ENCODE assay signal across 18 cellular contexts in genomic region chr10:51075802-51076201, GRCh38. TPM values are rescaled to one million over a fixed set of nuclear protein-coding genes. Genes with fewer than 3 reads are reported as not detected.
DNase-seq lines count a peak whose midpoint lies in the region; ATAC-seq, FAIRE-seq and TF ChIP-seq lines count a peak whose summit lies in the region.
"Had no signal": no experiment of that assay in that cellular context is flagged by ENCODE, and none has a peak within 500 bp of the region (broad histone marks: within the 10 kb centered on the region; RNA-seq: fewer than 3 reads in every experiment).

No MANE protein-coding gene starts in this region.

- no peak overlapping the region for H3K9ac ChIP-seq in colonic mucosa (ENCODE audit: low read depth in 2 of 2, low read length in 2 of 2)
- no peak overlapping the region for H3K9ac ChIP-seq in subcutaneous abdominal adipose tissue (ENCODE audit: low read length in 5 of 5)

- H3K4me3 ChIP-seq in colonic mucosa (peak overlapping the region; percentile 54), subcutaneous abdominal adipose tissue (ENCODE audit: low read depth in 1 of 5, low read length in 5 of 5) (peak overlapping the region in 3 of 5 donors; percentile 78 to 87 (median 80))

- intact Hi-C loops in colonic mucosa (cut with DNase I), result no loop called here

- H3K27me3 ChIP-seq in colonic mucosa (no peaks in the 10 kb centered on the region), subcutaneous abdominal adipose tissue (ENCODE audit: control insufficient read depth in 5 of 5, insufficient read depth in 4 of 5, low read length in 5 of 5) (peaks cover 12 to 23% (median 13%) of the 10 kb centered on the region in 5 donors)

- H3K4me1 Mint-ChIP-seq in HFFc6 (ENCODE audit: low read depth) (peaks cover 38% of the 10 kb centered on the region), mesothelial cell of epicardium (peaks cover 53% of the 10 kb centered on the region)
- H3K4me1 Mint-ChIP-seq: activated T-helper 17 cell treated with anti-CD3 and anti-CD28 coated beads, Interleukin-2, amount 50 U/mL, for 72 hours had no signal

- peaks cover 2% of the 10 kb centered on the region; the same call in 1 of the 2 replicates for H3K27me3 Mint-ChIP-seq in HFFc6 (ENCODE audit: insufficient read depth)
- H3K27me3 Mint-ChIP-seq in mesothelial cell of epicardium (ENCODE audit: low read depth), result no peaks in the 10 kb centered on the region

- H3K4me1 ChIP-seq in colonic mucosa (no peaks in the 10 kb centered on the region), subcutaneous abdominal adipose tissue (ENCODE audit: control insufficient read depth in 5 of 5, insufficient read depth in 5 of 5, low read length in 5 of 5) (peaks cover 1 to 23% (median 19%) of the 10 kb centered on the region in 5 donors)

- peak overlapping the region; percentile 8 for H3K27ac ChIP-seq in colonic mucosa
- no peak overlapping the region for H3K27ac ChIP-seq in subcutaneous abdominal adipose tissue (ENCODE audit: low read depth, low read length)

- ATAC-seq in GM18867 (IDR thresholded peaks at IDR 0.05; ENCODE audit: unreplicated experiment), result no peak
- ATAC-seq: activated T-helper 17 cell treated with anti-CD3 and anti-CD28 coated beads, Interleukin-2, amount 50 U/mL, for 72 hours; effector memory CD8-positive, alpha-beta T cell had no signal

- H3K9me3 Mint-ChIP-seq in HFFc6 (no peaks in the 10 kb centered on the region), mesothelial cell of epicardium (no peaks in the 10 kb centered on the region)
- H3K9me3 Mint-ChIP-seq: activated T-helper 17 cell treated with anti-CD3 and anti-CD28 coated beads, Interleukin-2, amount 50 U/mL, for 72 hours; effector memory CD8-positive, alpha-beta T cell had no signal

- FAIRE-seq in HTR-8/SVneo (lab: Jason Lieb, UNC), result no peak
- FAIRE-seq: astrocyte, G401.6 had no signal

- H3K36me3 ChIP-seq in colonic mucosa (no peaks in the 10 kb centered on the region), subcutaneous abdominal adipose tissue (ENCODE audit: control insufficient read depth in 5 of 5, insufficient read depth in 5 of 5, low read length in 5 of 5) (no peaks in the 10 kb centered on the region)

- H3K27ac Mint-ChIP-seq in HFFc6 (no peak overlapping the region), mesothelial cell of epicardium (no peak overlapping the region)
- H3K27ac Mint-ChIP-seq: activated T-helper 17 cell treated with anti-CD3 and anti-CD28 coated beads, Interleukin-2, amount 50 U/mL, for 72 hours; CD4-positive, CD25-positive, alpha-beta regulatory T cell; effector memory CD8-positive, alpha-beta T cell had no signal

- H3K36me3 Mint-ChIP-seq in HFFc6 (ENCODE audit: low read depth), result no peaks in the 10 kb centered on the region
- no peaks in the 10 kb centered on the region for H3K36me3 Mint-ChIP-seq in mesothelial cell of epicardium
- H3K36me3 Mint-ChIP-seq: CD4-positive, CD25-positive, alpha-beta regulatory T cell had no signal

- peak overlapping the region; percentile 97 for H3K4me3 Mint-ChIP-seq in HFFc6
- H3K4me3 Mint-ChIP-seq in mesothelial cell of epicardium, result peak overlapping the region; percentile 90

- DNase-seq in HFFc6, result no peak
- no peak for DNase-seq in colonic mucosa
- DNase-seq in mesothelial cell of epicardium (ENCODE audit: low spot score in 2 of 2, unreplicated experiment in 2 of 2), result no peak
- DNase-seq in HTR-8/SVneo (ENCODE audit: insufficient read length, low spot score), result no peak
- DNase-seq in NCI-H510A treated with DMSO at 0.1 percent for 48 hours (lab: John Stamatoyannopoulos, UW), result no peak
- DNase-seq in H4 (ENCODE audit: low spot score), result no peak
- DNase-seq: activated CD4-positive, alpha-beta T cell treated with anti-CD3 and anti-CD28 coated beads, Interleukin-2, amount 50 U/mL, for 4 hours; CD4-positive, CD25-positive, alpha-beta regulatory T cell; effector memory CD8-positive, alpha-beta T cell; NCI-H1694 treated with DMSO at 0.1 percent for 48 hours; NCI-H526; occipital lobe had no signal

- no peaks in the 10 kb centered on the region for H3K9me3 ChIP-seq in colonic mucosa
- no peaks in the 10 kb centered on the region for H3K9me3 ChIP-seq in subcutaneous abdominal adipose tissue (ENCODE audit: control insufficient read depth in 5 of 5, low read length in 5 of 5)

- TF ChIP-seq CTCF in HFFc6 (IDR thresholded peaks at IDR 0.05) (no peak), colonic mucosa (IDR thresholded peaks at IDR 0.05) (no peak), mesothelial cell of epicardium (IDR thresholded peaks at IDR 0.05; ENCODE audit: unreplicated experiment) (no peak)

RNA-seq across cellular contexts. Expression of gene PRKG1, which starts 1.5 kb away (rescaled TPM):
- total RNA-seq in HFFc6 (2021; fragmentation: NEBNext Ultra II Directional; extraction: Animal tissue kit (Norgen Biotek cat#: 25700)), result 10 to 100 TPM in 2 of 6 experiments, 1 to 10 TPM in 4; 9.3 to 10.1 (median 9.8) TPM
- 10 to 100 TPM in 1 of 2 donors, 1 to 10 TPM in 1; 8.1 to 16.6 TPM for total RNA-seq in colonic mucosa
- 35.0 to 37.0 TPM (median 35.9 TPM) in 3 replicates for total RNA-seq in mesothelial cell of epicardium
- total RNA-seq in H4 (2014; rRNA removed; shearing (Covaris generic)), result 2.4 and 3.4 TPM in 2 replicates
- total RNA-seq: T-helper 2 cell treated with Interferon-gamma antibody and Interleukin-4, amounts not matched to agents 100 ng/mL and 5 ng/mL, for 36 hours had no signal
